ENCODE assay signal across 28 cellular contexts in genomic region chr11:47881145-47881544, GRCh38. TPM values are rescaled to one million over a fixed set of nuclear protein-coding genes. Genes with fewer than 3 reads are reported as not detected.
DNase-seq lines count a peak whose midpoint lies in the region; ATAC-seq and TF ChIP-seq lines count a peak whose summit lies in the region.
"Had no signal": no experiment of that assay in that cellular context is flagged by ENCODE, and none has a peak within 500 bp of the region (broad histone marks: within the 10 kb centered on the region; RNA-seq: fewer than 3 reads in every experiment).

No MANE protein-coding gene starts in this region.

- H3K4me2 ChIP-seq in OCI-LY3 (ENCODE audit: low read length) = no peak overlapping the region

- peak in 5 of 7 donors; percentile 16 to 50 (median 28) for DNase-seq in adrenal gland
- peak; percentile 38 to 65 (median 48) for DNase-seq in right cardiac atrium
- DNase-seq in sigmoid colon = peak; percentile 65
- DNase-seq in SHP77 treated with DMSO at 0.1 percent for 48 hours (lab: John Stamatoyannopoulos, UW) = no peak
- DNase-seq in SK-N-DZ (ENCODE audit: low spot score) = no peak
- DNase-seq: activated CD8-positive, alpha-beta T cell treated with anti-CD3 and anti-CD28 coated beads, Interleukin-2, amount 10 ng/mL, durations not matched to agents 7 days and 5 days; activated gamma-delta T cell treated with Interleukin-2 at 50 U/mL for 16 hours; activated T-cell treated with anti-CD3 and anti-CD28 coated beads, Interleukin-2, amount 50 U/mL, for 1 hour; brain microvascular endothelial cell; DMS53; endodermal cell; esophagus squamous epithelium; GDM1; HCEC 1CT; mucosa of descending colon; NCI-H1436 treated with DMSO at 0.1 percent for 48 hours; NCI-H2171 treated with DMSO at 0.1 percent for 48 hours; NCI-H748 treated with DMSO at 0.1 percent for 48 hours; PC-3; psoas muscle; stimulated activated CD4-positive, alpha-beta T cell treated with anti-CD3 and anti-CD28 coated beads, Interleukin-4, amount 100 ng/mL, for 24 hours; stimulated activated naive CD8-positive, alpha-beta T cell treated with anti-CD3 and anti-CD28 coated beads, Interleukin-15, Interleukin-2, amounts not matched to agents 100 U/mL and 50 U/mL, for 24 hours had no signal

- intact Hi-C loops in adrenal gland (cut with DNase I) = no loop called here
- intact Hi-C loops in right cardiac atrium (cut with DNase I) = no loop called here
- intact Hi-C loops in sigmoid colon (cut with DNase I) = no loop called here

- peak overlapping the region; percentile 56; the same call in 1 of the 2 replicates for H3K9ac ChIP-seq in OCI-LY3 (ENCODE audit: low read length)

- TF ChIP-seq CTCF in OCI-LY3 (IDR thresholded peaks at IDR 0.05; ENCODE audit: low read depth, low read length) (no peak), adrenal gland (IDR thresholded peaks at IDR 0.05) (no peak), sigmoid colon (IDR thresholded peaks at IDR 0.05) (no peak)

- 68 to 78% (median 72%) methylated on average over 7 of the region's 7 CpGs for WGBS in adrenal gland, 4 donors
- 67% methylated on average over 7 of the region's 7 CpGs for WGBS in right cardiac atrium
- 78 to 84% methylated on average over 7 of the region's 7 CpGs for WGBS in sigmoid colon, 2 donors

- H3K27ac ChIP-seq in OCI-LY3 (ENCODE audit: low read length) = peak overlapping the region; percentile 99
- no peak overlapping the region for H3K27ac ChIP-seq in adrenal gland
- no peak overlapping the region for H3K27ac ChIP-seq in right cardiac atrium (ENCODE audit: low read length)
- no peak overlapping the region for H3K27ac ChIP-seq in sigmoid colon
- H3K27ac ChIP-seq: brain microvascular endothelial cell, esophagus squamous epithelium, psoas muscle, SK-N-MC had no signal

- no peaks in the 10 kb centered on the region for H4K20me1 ChIP-seq in OCI-LY3 (ENCODE audit: insufficient read depth, low read length)

- TF ChIP-seq EP300 in sigmoid colon (IDR thresholded peaks at IDR 0.05) = no peak

- H3K9me3 ChIP-seq in OCI-LY3 (ENCODE audit: insufficient read depth, low read length) (peaks cover 4% of the 10 kb centered on the region; the same call in 1 of the 2 replicates), adrenal gland (replicated peaks in 1 of 3) (no peaks in the 10 kb centered on the region), right cardiac atrium (ENCODE audit: control insufficient read depth, low read length) (no peaks in the 10 kb centered on the region), sigmoid colon (no peaks in the 10 kb centered on the region)
- H3K9me3 ChIP-seq: psoas muscle had no signal

- H3K36me3 ChIP-seq in OCI-LY3 (replicated peaks; ENCODE audit: low read depth, low read length) = peaks cover 5% of the 10 kb centered on the region
- no peaks in the 10 kb centered on the region for H3K36me3 ChIP-seq in adrenal gland (replicated peaks in 1 of 2)
- no peaks in the 10 kb centered on the region for H3K36me3 ChIP-seq in sigmoid colon
- H3K36me3 ChIP-seq: brain microvascular endothelial cell, esophagus squamous epithelium, tibial nerve had no signal

- H3K4me1 ChIP-seq in OCI-LY3 (ENCODE audit: low read length) = peaks cover 43% of the 10 kb centered on the region
- no peaks in the 10 kb centered on the region for H3K4me1 ChIP-seq in adrenal gland (replicated peaks in 1 of 2)
- H3K4me1 ChIP-seq in right cardiac atrium (ENCODE audit: control insufficient read depth, insufficient read depth, low read length) = no peaks in the 10 kb centered on the region
- H3K4me1 ChIP-seq in sigmoid colon = peaks cover 0 to 9% (median 2%) of the 10 kb centered on the region in 4 donors
- H3K4me1 ChIP-seq: psoas muscle had no signal

- no peaks in the 10 kb centered on the region for H3K79me2 ChIP-seq in OCI-LY3 (ENCODE audit: low read length)

- H3K4me3 ChIP-seq in OCI-LY3 (ENCODE audit: low read length) (no peak overlapping the region), adrenal gland (no peak overlapping the region), right cardiac atrium (ENCODE audit: low read length) (no peak overlapping the region), sigmoid colon (no peak overlapping the region)
- H3K4me3 ChIP-seq: esophagus squamous epithelium, mucosa of descending colon, psoas muscle, SK-N-MC, tibial nerve had no signal

- peak; percentile 70 to 87 for ATAC-seq in right cardiac atrium
- ATAC-seq in GM21786 (IDR thresholded peaks at IDR 0.05; ENCODE audit: unreplicated experiment) = no peak
- no peak for ATAC-seq in GM18868 (IDR thresholded peaks at IDR 0.05; ENCODE audit: unreplicated experiment)
- ATAC-seq: activated CD4-positive, CD25-positive, alpha-beta regulatory T cell treated with anti-CD3 and anti-CD28 coated beads, Interleukin-2, amount 50 U/mL, for 24 hours; activated CD8-positive, alpha-beta T cell treated with anti-CD3 and anti-CD28 coated beads, Interleukin-2, amount 10 ng/mL, durations not matched to agents 7 days and 5 days; mucosa of descending colon; PC-3; psoas muscle; stimulated activated naive CD8-positive, alpha-beta T cell treated with anti-CD3 and anti-CD28 coated beads, Interleukin-15, Interleukin-2, amounts not matched to agents 100 U/mL and 50 U/mL, for 24 hours had no signal

- H3K27me3 ChIP-seq in OCI-LY3 (ENCODE audit: low read depth, low read length) = no peaks in the 10 kb centered on the region
- H3K27me3 ChIP-seq in adrenal gland = no peaks in the 10 kb centered on the region
- H3K27me3 ChIP-seq in right cardiac atrium (ENCODE audit: control insufficient read depth, insufficient read depth) = no peaks in the 10 kb centered on the region
- no peaks in the 10 kb centered on the region for H3K27me3 ChIP-seq in sigmoid colon
- H3K27me3 ChIP-seq: brain microvascular endothelial cell, esophagus squamous epithelium, tibial nerve had no signal

- TF ChIP-seq POLR2A in adrenal gland (IDR thresholded peaks at IDR 0.05) = no peak
- TF ChIP-seq POLR2A in sigmoid colon (IDR thresholded peaks at IDR 0.05) = no peak

- H2AFZ ChIP-seq in OCI-LY3 (ENCODE audit: low read depth, low read length) = no peak overlapping the region

RNA-seq across cellular contexts. Expression of gene NUP160, which starts 33.0 kb away (rescaled TPM):
- total RNA-seq in adrenal gland (10 to 100 TPM; 10.1 to 28.7 (median 21.4) TPM), right cardiac atrium (10 to 100 TPM; 14.7 to 18.4 (median 15.3) TPM), sigmoid colon (10 to 100 TPM; 15.7 to 23.2 (median 20.8) TPM)
- polyA plus RNA-seq in adrenal gland (10 to 100 TPM; 13.6 to 23.2 (median 15.0) TPM), right cardiac atrium (8.1 TPM), sigmoid colon (10 to 100 TPM in 1 of 3 donors, 1 to 10 TPM in 2; 4.6 to 16.3 (median 5.4) TPM)
- polyA plus RNA-seq in SK-N-DZ (2014; cell fraction: cytosol; rRNA removed) = 41.7 and 42.0 TPM in 2 replicates
- polyA plus RNA-seq in SK-N-DZ (2014; cell fraction: nucleus; rRNA removed) = 59.1 and 70.3 TPM in 2 replicates

Comparison
In these comparisons a context has a peak if more than half of its experiments do, and no peak if none do; other contexts are left out.
1. DNase-seq: peak in adrenal gland (5 of 7), right cardiac atrium (3 of 3) and sigmoid colon (single experiment); none in SHP77 treated with DMSO at 0.1 percent for 48 hours (single experiment) and SK-N-DZ (single experiment).
2. ATAC-seq: peak in right cardiac atrium (2 of 2); none in GM21786 (single experiment) and GM18868 (single experiment).